ENCODE assay signal across 16 cellular contexts in genomic region chr4:39686997-39687396, GRCh38.
"Had no signal": no experiment of that assay in that cellular context is flagged by ENCODE, and none has a peak within 500 bp of the region (broad histone marks: within the 10 kb centered on the region; RNA-seq: fewer than 3 reads in every experiment).

No MANE protein-coding gene starts in this region.

- H3K9me3 Mint-ChIP-seq: activated CD4-positive, alpha-beta memory T cell treated with anti-CD3 and anti-CD28 coated beads for 36 hours; brain; naive B cell; stimulated activated naive CD8-positive, alpha-beta T cell treated with anti-CD3 and anti-CD28 coated beads, Interleukin-15, Interleukin-2, amounts not matched to agents 100 ng/mL and 50 ng/mL, for 24 hours had no signal

- H3K4me3 Mint-ChIP-seq: activated CD4-positive, alpha-beta memory T cell treated with anti-CD3 and anti-CD28 coated beads for 36 hours; activated naive CD8-positive, alpha-beta T cell; brain; naive B cell; stimulated activated naive CD8-positive, alpha-beta T cell treated with anti-CD3 and anti-CD28 coated beads, Interleukin-15, Interleukin-2, amounts not matched to agents 100 ng/mL and 50 ng/mL, for 24 hours had no signal

- H3K27me3 Mint-ChIP-seq: activated CD4-positive, alpha-beta memory T cell treated with anti-CD3 and anti-CD28 coated beads for 36 hours; activated naive CD8-positive, alpha-beta T cell; brain; naive B cell; stimulated activated naive CD8-positive, alpha-beta T cell treated with anti-CD3 and anti-CD28 coated beads, Interleukin-15, Interleukin-2, amounts not matched to agents 100 ng/mL and 50 ng/mL, for 24 hours had no signal

- H3K36me3 Mint-ChIP-seq: activated CD4-positive, alpha-beta memory T cell treated with anti-CD3 and anti-CD28 coated beads for 36 hours; activated naive CD8-positive, alpha-beta T cell; brain; naive B cell had no signal

- H3K4me1 Mint-ChIP-seq: brain had no signal

- DNase-seq: activated CD4-positive, alpha-beta memory T cell treated with anti-CD3 and anti-CD28 coated beads for 36 hours; activated gamma-delta T cell; activated T-cell treated with anti-CD3 and anti-CD28 coated beads, Interleukin-2, amount 50 U/mL, for 48 hours; amygdala; effector memory CD4-positive, alpha-beta T cell; hippocampal formation; lower lobe of right lung; midbrain; naive B cell; retina; stimulated activated CD4-positive, alpha-beta T cell treated with anti-CD3 and anti-CD28 coated beads, Interleukin-15, amount 100 ng/mL, for 24 hours; stimulated activated CD4-positive, alpha-beta T cell treated with anti-CD3 and anti-CD28 coated beads, Interleukin-4, amount 100 ng/mL, for 24 hours; upper lobe of left lung had no signal

- H3K27ac Mint-ChIP-seq: activated CD4-positive, alpha-beta memory T cell treated with anti-CD3 and anti-CD28 coated beads for 36 hours; activated naive CD8-positive, alpha-beta T cell; brain; stimulated activated naive CD8-positive, alpha-beta T cell treated with anti-CD3 and anti-CD28 coated beads, Interleukin-15, Interleukin-2, amounts not matched to agents 100 ng/mL and 50 ng/mL, for 24 hours had no signal

- ATAC-seq: lower lobe of right lung had no signal
